ENCODE assay signal across 8 cellular contexts in genomic region chr2:134218928-134219707, GRCh38. TPM values are rescaled to one million over a fixed set of nuclear protein-coding genes. Genes with fewer than 3 reads are reported as not detected.
A peak's percentile ranks its signal among the peaks of the same experiment; 100 is the strongest.
DNase-seq lines count a peak whose midpoint lies in the region; ATAC-seq and TF ChIP-seq lines count a peak whose summit lies in the region.

No MANE protein-coding gene starts in this region.

- H3K36me3 ChIP-seq in GM06990 (ENCODE audit: control insufficient read depth, insufficient read depth, low read length) (no peaks in the 10 kb centered on the region; the same call in 1 of the 2 replicates), Peyer's patch (no peaks in the 10 kb centered on the region)

- peak overlapping the region; percentile 58 to 79 (median 72) for H3K27ac ChIP-seq in Peyer's patch

- peak; percentile 23 for TF ChIP-seq CTCF in GM06990 (IDR thresholded peaks at IDR 0.05; ENCODE audit: insufficient read depth, low read length, poor library complexity, severe bottlenecking)
- TF ChIP-seq CTCF in Peyer's patch (IDR thresholded peaks at IDR 0.05), result peak in 1 of 6 experiments; percentile 5

- H3K9me3 ChIP-seq in Peyer's patch, result no peaks in the 10 kb centered on the region

- H3K36me3 Mint-ChIP-seq in stimulated activated effector memory CD8-positive, alpha-beta T cell treated with anti-CD3 and anti-CD28 coated beads, Interleukin-12 subunit alpha, Interleukin-12 subunit beta, amount 100 ng/mL, for 72 hours, result no peaks in the 10 kb centered on the region

- no peak for TF ChIP-seq POLR2A in Peyer's patch (IDR thresholded peaks at IDR 0.05)

- ATAC-seq in HG02571 (IDR thresholded peaks at IDR 0.05; ENCODE audit: unreplicated experiment), result peak; percentile 43
- no peak for ATAC-seq in stimulated activated effector memory CD8-positive, alpha-beta T cell treated with anti-CD3 and anti-CD28 coated beads, Interleukin-12 subunit alpha, Interleukin-12 subunit beta, amount 100 ng/mL, for 72 hours
- no peak for ATAC-seq in HG03521 (IDR thresholded peaks at IDR 0.05; ENCODE audit: unreplicated experiment)
- ATAC-seq in GM21360 (IDR thresholded peaks at IDR 0.05; ENCODE audit: unreplicated experiment), result no peak

- H3K27me3 ChIP-seq in GM06990 (replicated peaks; ENCODE audit: control insufficient read depth, insufficient read depth, low read length) (no peaks in the 10 kb centered on the region), Peyer's patch (no peaks in the 10 kb centered on the region)

- H3K4me1 ChIP-seq in Peyer's patch, result peaks cover 8 to 36% (median 24%) of the 10 kb centered on the region in 4 donors

- peak overlapping the region; percentile 40 for H3K4me3 Mint-ChIP-seq in stimulated activated effector memory CD8-positive, alpha-beta T cell treated with anti-CD3 and anti-CD28 coated beads, Interleukin-12 subunit alpha, Interleukin-12 subunit beta, amount 100 ng/mL, for 72 hours

- peaks cover 4% of the 10 kb centered on the region for H3K9me3 Mint-ChIP-seq in stimulated activated effector memory CD8-positive, alpha-beta T cell treated with anti-CD3 and anti-CD28 coated beads, Interleukin-12 subunit alpha, Interleukin-12 subunit beta, amount 100 ng/mL, for 72 hours

- H3K27ac Mint-ChIP-seq in stimulated activated effector memory CD8-positive, alpha-beta T cell treated with anti-CD3 and anti-CD28 coated beads, Interleukin-12 subunit alpha, Interleukin-12 subunit beta, amount 100 ng/mL, for 72 hours, result peak overlapping the region; percentile 80

- H3K4me1 Mint-ChIP-seq in stimulated activated effector memory CD8-positive, alpha-beta T cell treated with anti-CD3 and anti-CD28 coated beads, Interleukin-12 subunit alpha, Interleukin-12 subunit beta, amount 100 ng/mL, for 72 hours, result peaks cover 68% of the 10 kb centered on the region

- H3K4me3 ChIP-seq in GM06990 (replicated peaks; ENCODE audit: low read depth, low read length) (no peak overlapping the region), Peyer's patch (no peak overlapping the region)

- DNase-seq in GM06990 (ENCODE audit: extremely low read depth, insufficient read length) (peak; percentile 71), Peyer's patch (peak; percentile 74 to 90 (median 84))
- DNase-seq in central memory CD4-positive, alpha-beta T cell, result peak; percentile 55
- peak in 1 of 2 donors; percentile 51 for DNase-seq in stimulated activated effector memory CD8-positive, alpha-beta T cell treated with anti-CD3 and anti-CD28 coated beads, Interleukin-12 subunit alpha, Interleukin-12 subunit beta, amount 100 ng/mL, for 72 hours (ENCODE audit: low spot score in 2 of 2)
- no peak for DNase-seq in effector CD8-positive, alpha-beta T cell (lab: John Stamatoyannopoulos, UW)

RNA-seq across cellular contexts. Expression of gene MGAT5, which starts 34.8 kb away (rescaled TPM):
- 100 to 1,000 TPM; 106 to 182 (median 117) TPM for total RNA-seq in Peyer's patch
